ENCODE assay signal across 1 cellular context in genomic region chr17:47868134-47868533, GRCh38.
TF ChIP-seq lines count a peak whose summit lies in the region.

No MANE protein-coding gene starts in this region.

TF ChIP-seq in K562, 482 proteins besides CTCF, POLR2A, EP300 and RAD21 (continued from another document):
- TF ChIP-seq MGA (IDR thresholded peaks at IDR 0.05) = peak; percentile 84
TF ChIP-seq in K562: peak in this region for 8.
